8 cellular contexts compared by ENCODE assay signal in genomic region chr6:13331516-13332348, GRCh38. TPM values are rescaled to one million over a fixed set of nuclear protein-coding genes. Genes with fewer than 3 reads are reported as not detected.
DNase-seq lines count a peak whose midpoint lies in the region; ATAC-seq and TF ChIP-seq lines count a peak whose summit lies in the region.
"Had no signal": no experiment of that assay in that cellular context is flagged by ENCODE, and none has a peak within 500 bp of the region (broad histone marks: within the 10 kb centered on the region; RNA-seq: fewer than 3 reads in every experiment).

No MANE protein-coding gene starts in this region.

- H3K4me3 ChIP-seq in astrocyte of the cerebellum (ENCODE audit: low read depth, low read length) = no peak overlapping the region
- no peak overlapping the region for H3K4me3 ChIP-seq in right lobe of liver

- no peaks in the 10 kb centered on the region for H3K9me3 ChIP-seq in right lobe of liver

- no peak for TF ChIP-seq POLR2A in right lobe of liver (IDR thresholded peaks at IDR 0.05)

- 42% methylated on average over 13 of the region's 13 CpGs for WGBS in right lobe of liver (ENCODE audit: insufficient coverage, low coverage, low lambda C conversion rate, missing lambda C conversion rate)

- H3K27ac ChIP-seq in right lobe of liver = no peak overlapping the region

- TF ChIP-seq CTCF in GM10266 (IDR thresholded peaks at IDR 0.05; ENCODE audit: control insufficient read depth, insufficient read depth, low read depth, missing control alignments) (peak; percentile 40), astrocyte of the cerebellum (IDR thresholded peaks at IDR 0.05; ENCODE audit: low read depth, low read length, missing control alignments) (peak; percentile 40), right lobe of liver (IDR thresholded peaks at IDR 0.05) (peak; percentile 61 to 77 (median 70))

- no peaks in the 10 kb centered on the region for H3K27me3 ChIP-seq in right lobe of liver

- H3K4me1 ChIP-seq in right lobe of liver = peaks cover 0 to 6% (median 0%) of the 10 kb centered on the region in 4 donors

- intact Hi-C loops in right lobe of liver (cut with DNase I) = loop anchor here in 1 of 2 donors (10.0 kb wide), 2 partner anchors 137 to 417 kb away; no protein-coding TSS in a partner anchor

- ATAC-seq in right lobe of liver (peak in 1 of 4 donors; percentile 10), GM18868 (IDR thresholded peaks at IDR 0.05; ENCODE audit: unreplicated experiment) (no peak)
- ATAC-seq: naive thymus-derived CD8-positive, alpha-beta T cell had no signal

- H3K36me3 ChIP-seq in right lobe of liver = no peaks in the 10 kb centered on the region

- DNase-seq in GM10266 (ENCODE audit: extremely low spot score) (peak; percentile 29), MV-4-11 (lab: John Stamatoyannopoulos, UW) (peak; percentile 15), astrocyte of the cerebellum (ENCODE audit: low read depth) (no peak), right lobe of liver (no peak), NCI-H345 treated with DMSO at 0.1 percent for 48 hours (lab: John Stamatoyannopoulos, UW; ENCODE audit: unreplicated experiment) (no peak)
- DNase-seq in stimulated activated naive CD4-positive, alpha-beta T cell treated with Interleukin-2 at 50 U/mL for 16 hours (lab: John Stamatoyannopoulos, UW) = no peak

- in situ Hi-C loops in astrocyte of the cerebellum (cut with HindIII; ENCODE audit: low sequenced_read_pairs) = loop anchor here (10.0 kb wide), 1 partner anchor 407 kb away; no protein-coding TSS in a partner anchor

RNA-seq across cellular contexts. Expression of gene TBC1D7, which starts 3.4 kb away (rescaled TPM):
- 10 to 100 TPM in 2 of 6 experiments, 1 to 10 TPM in 4; 7.8 to 16.0 (median 9.7) TPM for total RNA-seq in right lobe of liver

Comparison
In these comparisons a context has a peak if more than half of its experiments do, and no peak if none do; other contexts are left out.
1. DNase-seq: peak in GM10266 (single experiment) and MV-4-11 (single experiment); none in astrocyte of the cerebellum (single experiment), right lobe of liver (0 of 3), stimulated activated naive CD4-positive, alpha-beta T cell treated with Interleukin-2 at 50 U/mL for 16 hours (single experiment) and NCI-H345 treated with DMSO at 0.1 percent for 48 hours (single experiment).
2. Peak in every context shown above with its lines, with median percentiles within 50 percentile points of each other: CTCF ChIP-seq.